15 cellular contexts compared by ENCODE assay signal in genomic region chr1:64901663-64902062, GRCh38.
"Had no signal": no experiment of that assay in that cellular context is flagged by ENCODE, and none has a peak within 500 bp of the region (broad histone marks: within the 10 kb centered on the region; RNA-seq: fewer than 3 reads in every experiment).

No MANE protein-coding gene starts in this region.

- H3K9me3 ChIP-seq: neutrophil, tibial nerve, uterus had no signal

- H3K9me3 Mint-ChIP-seq: activated B cell treated with CpG ODN at 0.5 μM for 24 hours; activated CD4-positive, alpha-beta T cell treated with anti-CD3 and anti-CD28 coated beads, Interleukin-2, amount 10 ng/mL, durations not matched to agents 7 days and 5 days; dendritic cell treated with granulocyte-macrophage colony-stimulating factor and Interleukin-4, amounts not matched to agents 40 ng/mL and 50 ng/mL, for 4 days; stimulated activated effector memory CD8-positive, alpha-beta T cell treated with anti-CD3 and anti-CD28 coated beads, Interleukin-12 subunit alpha, Interleukin-12 subunit beta, amount 100 ng/mL, for 72 hours had no signal

- DNase-seq: activated B cell treated with CpG ODN at 0.5 μM for 24 hours; activated CD4-positive, alpha-beta T cell treated with anti-CD3 and anti-CD28 coated beads, Interleukin-2, amount 10 ng/mL, durations not matched to agents 7 days and 5 days; activated naive CD4-positive, alpha-beta T cell treated with Interleukin-2 at 50 U/mL for 16 hours; anterior cingulate cortex; brain microvascular endothelial cell; islet precursor cell; naive B cell; retina; substantia nigra; uterus had no signal

- H3K36me3 ChIP-seq: brain microvascular endothelial cell, neutrophil, tibial nerve, uterus had no signal

- H3K27ac Mint-ChIP-seq: activated CD4-positive, alpha-beta T cell treated with anti-CD3 and anti-CD28 coated beads, Interleukin-2, amount 10 ng/mL, durations not matched to agents 7 days and 5 days; dendritic cell treated with granulocyte-macrophage colony-stimulating factor and Interleukin-4, amounts not matched to agents 40 ng/mL and 50 ng/mL, for 4 days; stimulated activated effector memory CD8-positive, alpha-beta T cell treated with anti-CD3 and anti-CD28 coated beads, Interleukin-12 subunit alpha, Interleukin-12 subunit beta, amount 100 ng/mL, for 72 hours had no signal

- H3K27me3 Mint-ChIP-seq: activated B cell treated with CpG ODN at 0.5 μM for 24 hours; activated CD4-positive, alpha-beta T cell treated with anti-CD3 and anti-CD28 coated beads, Interleukin-2, amount 10 ng/mL, durations not matched to agents 7 days and 5 days; dendritic cell treated with granulocyte-macrophage colony-stimulating factor and Interleukin-4, amounts not matched to agents 40 ng/mL and 50 ng/mL, for 4 days; naive B cell had no signal

- ATAC-seq: stimulated activated effector memory CD8-positive, alpha-beta T cell treated with anti-CD3 and anti-CD28 coated beads, Interleukin-12 subunit alpha, Interleukin-12 subunit beta, amount 100 ng/mL, for 72 hours had no signal

- H3K27ac ChIP-seq: brain microvascular endothelial cell, neutrophil, tibial nerve, uterus had no signal

- H3K36me3 Mint-ChIP-seq: naive B cell; stimulated activated effector memory CD8-positive, alpha-beta T cell treated with anti-CD3 and anti-CD28 coated beads, Interleukin-12 subunit alpha, Interleukin-12 subunit beta, amount 100 ng/mL, for 72 hours had no signal

- H3K27me3 ChIP-seq: brain microvascular endothelial cell, neutrophil, tibial nerve, uterus had no signal

- H3K4me3 Mint-ChIP-seq: activated B cell treated with CpG ODN at 0.5 μM for 24 hours; activated CD4-positive, alpha-beta T cell treated with anti-CD3 and anti-CD28 coated beads, Interleukin-2, amount 10 ng/mL, durations not matched to agents 7 days and 5 days; dendritic cell treated with granulocyte-macrophage colony-stimulating factor and Interleukin-4, amounts not matched to agents 40 ng/mL and 50 ng/mL, for 4 days; stimulated activated effector memory CD8-positive, alpha-beta T cell treated with anti-CD3 and anti-CD28 coated beads, Interleukin-12 subunit alpha, Interleukin-12 subunit beta, amount 100 ng/mL, for 72 hours had no signal

- H3K4me3 ChIP-seq: lung, tibial nerve, uterus had no signal
